ENCODE assay signal across 35 cellular contexts in the genomic region with DNA sequence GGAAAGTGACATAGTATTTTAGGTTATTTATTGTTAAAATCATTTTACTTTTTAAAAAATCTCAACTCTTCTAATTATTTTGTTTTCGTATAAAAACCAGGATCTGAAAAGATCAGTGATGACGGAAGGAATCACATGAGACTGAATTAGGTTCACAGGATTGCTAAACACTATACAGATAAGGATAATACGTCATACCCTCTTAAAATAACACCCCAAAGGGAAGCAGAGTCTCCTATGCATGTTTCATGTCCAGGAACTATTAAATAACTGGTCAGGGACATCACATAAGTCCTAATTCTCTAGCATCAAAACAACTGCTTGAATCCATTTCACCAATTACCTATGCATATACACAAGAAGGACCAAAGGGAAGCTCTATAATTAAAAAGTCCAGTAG.
DNase-seq lines count a peak whose midpoint lies in the region; ATAC-seq, FAIRE-seq and TF ChIP-seq lines count a peak whose summit lies in the region.
"Had no signal": no experiment of that assay in that cellular context is flagged by ENCODE, and none has a peak within 500 bp of the region (broad histone marks: within the 10 kb centered on the region; RNA-seq: fewer than 3 reads in every experiment).

No MANE protein-coding gene starts in this region.

- peak; percentile 78 for FAIRE-seq in H54 (lab: Jason Lieb, UNC)
- FAIRE-seq: A204.1, D721Med had no signal

- no peaks in the 10 kb centered on the region for H3K36me3 ChIP-seq in left ventricle myocardium inferior
- H3K36me3 ChIP-seq: BE2C had no signal

- H3K27me3 ChIP-seq in left ventricle myocardium inferior (ENCODE audit: low read depth): no peaks in the 10 kb centered on the region
- H3K27me3 ChIP-seq: BE2C; BLaER1; BLaER1 treated with 17β-estradiol and CSF1 and Interleukin-3, amounts not matched to agents 10 nM and 100 nM had no signal

- H3K27ac Mint-ChIP-seq in activated naive CD4-positive, alpha-beta T cell treated with anti-CD3 and anti-CD28 coated beads for 36 hours: no peak overlapping the region
- H3K27ac Mint-ChIP-seq: B cell; CD14-positive monocyte; CD4-positive, alpha-beta T cell; CD4-positive, CD25-positive, alpha-beta regulatory T cell; CD8-positive, alpha-beta T cell had no signal

- H3K4me1 Mint-ChIP-seq in activated naive CD4-positive, alpha-beta T cell treated with anti-CD3 and anti-CD28 coated beads for 36 hours (ENCODE audit: low read depth): peaks cover 28% of the 10 kb centered on the region

- peaks cover 36% of the 10 kb centered on the region for H3K36me3 Mint-ChIP-seq in activated naive CD4-positive, alpha-beta T cell treated with anti-CD3 and anti-CD28 coated beads for 36 hours (ENCODE audit: low read depth)

- ATAC-seq in left ventricle myocardium superior: peak; percentile 45
- ATAC-seq: A549; CD8-positive, alpha-beta T cell had no signal

- no peak overlapping the region for H3K27ac ChIP-seq in left ventricle myocardium inferior (replicated peaks)
- H3K27ac ChIP-seq: 22Rv1; A549; BLaER1; BLaER1 treated with 17β-estradiol and CSF1 and Interleukin-3, amounts not matched to agents 10 nM and 100 nM; C4-2B had no signal

- no peak for TF ChIP-seq CTCF in left ventricle myocardium inferior (IDR thresholded peaks at IDR 0.05; ENCODE audit: borderline replicate concordance)

- peaks cover 16% of the 10 kb centered on the region for H3K9me3 Mint-ChIP-seq in activated naive CD4-positive, alpha-beta T cell treated with anti-CD3 and anti-CD28 coated beads for 36 hours

- H3K4me3 ChIP-seq in left ventricle myocardium inferior: no peak overlapping the region
- H3K4me3 ChIP-seq: A549; BLaER1; BLaER1 treated with 17β-estradiol and CSF1 and Interleukin-3, amounts not matched to agents 10 nM and 100 nM had no signal

- H3K9me3 ChIP-seq in left ventricle myocardium inferior (replicated peaks): peaks cover 8% of the 10 kb centered on the region
- H3K9me3 ChIP-seq: BE2C, Caco-2 had no signal

- TF ChIP-seq POLR2A in H54 (IDR thresholded peaks at IDR 0.05; ENCODE audit: low read depth, low read length): no peak

- H3K27me3 Mint-ChIP-seq in activated naive CD4-positive, alpha-beta T cell treated with anti-CD3 and anti-CD28 coated beads for 36 hours (ENCODE audit: low read depth): no peaks in the 10 kb centered on the region
- H3K27me3 Mint-ChIP-seq: B cell; CD4-positive, alpha-beta memory T cell; CD4-positive, alpha-beta T cell; CD4-positive, CD25-positive, alpha-beta regulatory T cell; CD8-positive, alpha-beta memory T cell had no signal

- peaks cover 22% of the 10 kb centered on the region for H3K4me1 ChIP-seq in left ventricle myocardium inferior
- H3K4me1 ChIP-seq: A549, BE2C, BLaER1, Caco-2 had no signal

- H3K4me3 Mint-ChIP-seq in activated naive CD4-positive, alpha-beta T cell treated with anti-CD3 and anti-CD28 coated beads for 36 hours: no peak overlapping the region
- H3K4me3 Mint-ChIP-seq: B cell; CD14-positive monocyte; CD4-positive, alpha-beta T cell; CD4-positive, CD25-positive, alpha-beta regulatory T cell; CD8-positive, alpha-beta memory T cell; CD8-positive, alpha-beta T cell had no signal

- intact Hi-C loops in left ventricle myocardium superior (cut with micrococcal nuclease) (no loop called here), left ventricle myocardium inferior (cut with micrococcal nuclease) (no loop called here)
- intact Hi-C loops in activated naive CD4-positive, alpha-beta T cell treated with anti-CD3 and anti-CD28 coated beads for 36 hours (cut with micrococcal nuclease): no loop called here

- DNase-seq in left ventricle myocardium superior (no peak), left ventricle myocardium inferior (no peak), H54 (ENCODE audit: insufficient read length, low spot score) (no peak), amniotic epithelial cell (ENCODE audit: low read depth) (peak; percentile 15), SW480 (ENCODE audit: low spot score) (no peak)
- no peak for DNase-seq in activated naive CD4-positive, alpha-beta T cell treated with anti-CD3 and anti-CD28 coated beads for 36 hours
- DNase-seq: 8988T; ACHN; AML-193; BE2C; C1 segment of cervical spinal cord; Caco-2; Calu3; CD4-positive, alpha-beta memory T cell; CD4-positive, alpha-beta T cell; CD4-positive, CD25-positive, alpha-beta regulatory T cell; CD8-positive, alpha-beta memory T cell; CD8-positive, alpha-beta T cell; COR-L47; DMS 273 treated with DMSO at 0.1 percent for 48 hours; DMS153; DMS53; DMS79; DMS79 treated with DMSO at 0.1 percent for 48 hours; DND-41; EL had no signal

- CTCF ChIA-PET in activated naive CD4-positive, alpha-beta T cell treated with anti-CD3 and anti-CD28 coated beads for 36 hours (lab: Charles Lee): interaction anchor here (0.8 kb wide), 1 partner anchor 10 kb away, joined by 3 read pairs; no protein-coding TSS in a partner anchor
